In the genomic region with DNA sequence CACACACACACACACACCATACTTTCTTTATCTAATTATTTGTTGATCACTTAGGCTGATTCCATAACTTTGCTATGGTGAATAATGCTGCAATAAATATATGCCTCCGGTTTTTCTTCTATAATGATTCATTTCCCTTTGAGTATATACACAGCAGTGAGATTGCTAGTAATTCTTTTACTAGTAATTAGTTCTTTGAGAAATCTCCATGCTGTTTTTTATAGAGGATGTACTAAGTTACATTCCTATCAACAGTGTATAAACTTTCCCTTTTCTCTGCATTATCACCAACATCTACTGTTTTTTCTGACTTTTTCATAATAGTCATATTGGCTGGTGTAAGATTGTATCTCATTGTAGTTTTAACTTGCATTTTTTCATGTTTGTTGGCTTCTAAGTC, we compare ENCODE assay signal across 23 cellular contexts.
"Had no signal": no experiment of that assay in that cellular context is flagged by ENCODE, and none has a peak within 500 bp of the region (broad histone marks: within the 10 kb centered on the region; RNA-seq: fewer than 3 reads in every experiment).

No MANE protein-coding gene starts in this region.

- FAIRE-seq: keratinocyte had no signal

- H3K4me1 Mint-ChIP-seq: naive thymus-derived CD8-positive, alpha-beta T cell; nephron progenitor cell; stimulated activated effector memory CD8-positive, alpha-beta T cell treated with anti-CD3 and anti-CD28 coated beads, Interleukin-12 subunit alpha, Interleukin-12 subunit beta, amount 100 ng/mL, for 72 hours had no signal

- H3K27me3 ChIP-seq: colonic mucosa, ovary, sigmoid colon, stomach, testis, tibial artery had no signal

- H3K4me3 ChIP-seq: colonic mucosa, lower lobe of right lung, ovary, psoas muscle, sigmoid colon, stomach, testis, tibial artery had no signal

- H3K27me3 Mint-ChIP-seq: dendritic cell treated with granulocyte-macrophage colony-stimulating factor and Interleukin-4, amounts not matched to agents 40 ng/mL and 50 ng/mL, for 4 days; naive thymus-derived CD8-positive, alpha-beta T cell; type B pancreatic cell had no signal

- H3K4me1 ChIP-seq: colonic mucosa, lower lobe of right lung, psoas muscle, sigmoid colon, stomach, testis, tibial artery had no signal

- H3K4me3 Mint-ChIP-seq: dendritic cell treated with granulocyte-macrophage colony-stimulating factor and Interleukin-4, amounts not matched to agents 40 ng/mL and 50 ng/mL, for 4 days; naive thymus-derived CD8-positive, alpha-beta T cell; nephron progenitor cell; stimulated activated effector memory CD8-positive, alpha-beta T cell treated with anti-CD3 and anti-CD28 coated beads, Interleukin-12 subunit alpha, Interleukin-12 subunit beta, amount 100 ng/mL, for 72 hours; type B pancreatic cell had no signal

- H3K36me3 ChIP-seq: colonic mucosa, lower lobe of right lung, ovary, sigmoid colon, stomach, tibial artery had no signal

- H3K27ac ChIP-seq: colonic mucosa, lower lobe of right lung, ovary, psoas muscle, sigmoid colon, stomach, testis, tibial artery had no signal

- H3K9me3 Mint-ChIP-seq: nephron progenitor cell, type B pancreatic cell had no signal

- H3K27ac Mint-ChIP-seq: dendritic cell treated with granulocyte-macrophage colony-stimulating factor and Interleukin-4, amounts not matched to agents 40 ng/mL and 50 ng/mL, for 4 days; naive thymus-derived CD8-positive, alpha-beta T cell; nephron progenitor cell; stimulated activated effector memory CD8-positive, alpha-beta T cell treated with anti-CD3 and anti-CD28 coated beads, Interleukin-12 subunit alpha, Interleukin-12 subunit beta, amount 100 ng/mL, for 72 hours; type B pancreatic cell had no signal

- DNase-seq: colonic mucosa; effector memory CD4-positive, alpha-beta T cell; head of caudate nucleus; left ventricle myocardium superior; lower lobe of right lung; naive thymus-derived CD8-positive, alpha-beta T cell; nephron progenitor cell; occipital lobe; ovary; posterior cingulate gyrus; psoas muscle; right cardiac atrium; sigmoid colon; stimulated activated CD4-positive, alpha-beta T cell treated with anti-CD3 and anti-CD28 coated beads, Interleukin-2, amount 100 ng/mL, for 24 hours; stimulated activated CD4-positive, alpha-beta T cell treated with anti-CD3 and anti-CD28 coated beads, Interleukin-4, amount 100 ng/mL, for 24 hours; stimulated activated naive CD4-positive, alpha-beta T cell treated with Interleukin-2 at 50 U/mL for 16 hours; stomach; testis; tibial artery had no signal

- H3K36me3 Mint-ChIP-seq: naive thymus-derived CD8-positive, alpha-beta T cell; stimulated activated effector memory CD8-positive, alpha-beta T cell treated with anti-CD3 and anti-CD28 coated beads, Interleukin-12 subunit alpha, Interleukin-12 subunit beta, amount 100 ng/mL, for 72 hours; type B pancreatic cell had no signal

- H3K9me3 ChIP-seq: colonic mucosa, lower lobe of right lung, ovary, psoas muscle, sigmoid colon, stomach, testis, tibial artery had no signal
